Comparison of ENCODE assay signal across 1 cellular context in the genomic region with DNA sequence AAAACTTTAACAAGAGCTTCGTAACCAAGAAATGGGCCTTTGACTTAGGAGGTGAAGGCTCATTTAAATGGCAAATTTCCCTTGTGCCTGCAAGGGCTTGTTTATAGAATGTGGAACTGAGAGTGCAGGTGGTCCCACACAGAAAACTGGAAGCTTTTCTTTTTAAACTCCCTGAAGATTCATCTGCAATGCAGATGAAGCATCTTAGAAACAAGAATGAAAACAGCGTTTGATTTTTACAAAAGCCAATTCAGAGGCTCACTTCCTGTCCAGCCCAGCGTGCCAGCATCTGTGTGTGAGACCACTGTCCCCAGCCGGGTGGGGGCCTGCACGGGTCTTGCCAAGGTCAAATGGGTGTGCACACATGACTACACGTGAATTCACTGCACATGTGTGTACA.
TF ChIP-seq lines count a peak whose summit lies in the region.

No MANE protein-coding gene starts in this region.

TF ChIP-seq in H1, 55 proteins besides CTCF, POLR2A, EP300 and RAD21 (continued from another document):
- TF ChIP-seq, protein P1, sequence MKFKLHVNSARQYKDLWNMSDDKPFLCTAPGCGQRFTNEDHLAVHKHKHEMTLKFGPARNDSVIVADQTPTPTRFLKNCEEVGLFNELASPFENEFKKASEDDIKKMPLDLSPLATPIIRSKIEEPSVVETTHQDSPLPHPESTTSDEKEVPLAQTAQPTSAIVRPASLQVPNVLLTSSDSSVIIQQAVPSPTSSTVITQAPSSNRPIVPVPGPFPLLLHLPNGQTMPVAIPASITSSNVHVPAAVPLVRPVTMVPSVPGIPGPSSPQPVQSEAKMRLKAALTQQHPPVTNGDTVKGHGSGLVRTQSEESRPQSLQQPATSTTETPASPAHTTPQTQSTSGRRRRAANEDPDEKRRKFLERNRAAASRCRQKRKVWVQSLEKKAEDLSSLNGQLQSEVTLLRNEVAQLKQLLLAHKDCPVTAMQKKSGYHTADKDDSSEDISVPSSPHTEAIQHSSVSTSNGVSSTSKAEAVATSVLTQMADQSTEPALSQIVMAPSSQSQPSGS (IDR thresholded peaks at IDR 0.05; ENCODE audit: low read length), result no peak
- TF ChIP-seq KDM4A (IDR thresholded peaks at IDR 0.05; ENCODE audit: low read depth, low read length, severe bottlenecking), result no peak
- TF ChIP-seq SP2 (IDR thresholded peaks at IDR 0.05; ENCODE audit: low read length), result no peak
- TF ChIP-seq GTF2F1 (IDR thresholded peaks at IDR 0.05; ENCODE audit: borderline replicate concordance, low read depth, low read length), result no peak
- TF ChIP-seq, protein P2, sequence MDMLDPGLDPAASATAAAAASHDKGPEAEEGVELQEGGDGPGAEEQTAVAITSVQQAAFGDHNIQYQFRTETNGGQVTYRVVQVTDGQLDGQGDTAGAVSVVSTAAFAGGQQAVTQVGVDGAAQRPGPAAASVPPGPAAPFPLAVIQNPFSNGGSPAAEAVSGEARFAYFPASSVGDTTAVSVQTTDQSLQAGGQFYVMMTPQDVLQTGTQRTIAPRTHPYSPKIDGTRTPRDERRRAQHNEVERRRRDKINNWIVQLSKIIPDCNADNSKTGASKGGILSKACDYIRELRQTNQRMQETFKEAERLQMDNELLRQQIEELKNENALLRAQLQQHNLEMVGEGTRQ (IDR thresholded peaks at IDR 0.05; ENCODE audit: low read length), result no peak
- no peak for TF ChIP-seq EZH2 (IDR thresholded peaks at IDR 0.05; ENCODE audit: low read depth, low read length, severe bottlenecking)
